8 cellular contexts compared by ENCODE assay signal in the genomic region with DNA sequence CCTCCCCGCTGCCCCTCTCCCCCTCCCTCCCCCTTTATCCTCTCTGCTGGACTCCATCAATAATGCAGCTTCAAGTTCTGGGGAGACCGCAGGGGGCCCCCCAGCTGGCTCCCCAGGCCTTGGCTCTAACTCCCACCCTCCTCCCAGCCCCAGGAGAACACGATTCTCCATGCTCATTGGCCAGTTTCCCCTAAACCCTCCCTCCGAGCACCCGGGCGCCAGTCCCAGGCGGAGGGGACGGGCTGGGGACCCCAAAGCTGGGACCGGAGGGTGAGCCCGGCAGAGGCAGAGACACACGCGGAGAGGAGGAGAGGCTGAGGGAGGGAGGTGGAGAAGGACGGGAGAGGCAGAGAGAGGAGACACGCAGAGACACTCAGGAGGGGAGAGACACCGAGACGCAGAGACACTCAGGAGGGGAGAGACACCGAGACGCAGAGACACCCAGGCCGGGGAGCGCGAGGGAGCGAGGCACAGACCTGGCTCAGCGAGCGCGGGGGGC. TPM values are rescaled to one million over a fixed set of nuclear protein-coding genes. Genes with fewer than 3 reads are reported as not detected.
DNase-seq lines count a peak whose midpoint lies in the region; ATAC-seq, FAIRE-seq and TF ChIP-seq lines count a peak whose summit lies in the region.

PPP1R1B (plus strand) TSS at position 282 of the 499 bp plus-strand sequence. CDS start 441 bp downstream, outside the sequence.

- peaks cover 25% of the 10 kb centered on the region for H3K4me1 ChIP-seq in HUES64 (ENCODE audit: insufficient read depth, low read length)
- peaks cover 43% of the 10 kb centered on the region for H3K4me1 ChIP-seq in keratinocyte (ENCODE audit: control insufficient read depth, extremely low read depth, insufficient read depth, low read length)
- peaks cover 2 to 3% of the 10 kb centered on the region in 2 donors for H3K4me1 ChIP-seq in small intestine (ENCODE audit: control insufficient read depth in 2 of 2, insufficient read depth in 1 of 2, low read depth in 1 of 2, low read length in 1 of 2)

- intact Hi-C loops in posterior vena cava (cut with DNase I) = loop anchor here in 1 of 2 donors (5.0 kb wide), 1 partner anchor 74 kb away; no protein-coding TSS in a partner anchor

- H3K36me3 ChIP-seq in HUES64 (ENCODE audit: insufficient read depth, low read length) = no peaks in the 10 kb centered on the region
- no peaks in the 10 kb centered on the region for H3K36me3 ChIP-seq in keratinocyte (ENCODE audit: control insufficient read depth in 2 of 2, extremely low read depth in 1 of 2, insufficient read depth in 2 of 2, low read length in 2 of 2)
- no peaks in the 10 kb centered on the region for H3K36me3 ChIP-seq in small intestine (ENCODE audit: control insufficient read depth in 2 of 2, insufficient read depth in 2 of 2, low read length in 2 of 2)

- peaks cover 68% of the 10 kb centered on the region for H3K27me3 ChIP-seq in HUES64 (ENCODE audit: insufficient read depth, low read length)
- peaks cover 39% of the 10 kb centered on the region for H3K27me3 ChIP-seq in keratinocyte (ENCODE audit: control insufficient read depth, extremely low read depth, insufficient read depth, low read length)
- peaks cover 0 to 12% of the 10 kb centered on the region in 2 donors for H3K27me3 ChIP-seq in small intestine (ENCODE audit: control insufficient read depth in 2 of 2, insufficient read depth in 2 of 2, low read length in 2 of 2)

- H3K4me3 ChIP-seq in HUES64 (ENCODE audit: low read length) = peak within 1 kb of the TSS; percentile 57
- H3K4me3 ChIP-seq in keratinocyte (ENCODE audit: control insufficient read depth in 2 of 3, extremely low read depth in 1 of 3, insufficient read depth in 2 of 3, low read depth in 1 of 3, low read length in 3 of 3) = peak within 1 kb of the TSS in 2 of 3 experiments; percentile 57 to 61
- H3K4me3 ChIP-seq in small intestine (ENCODE audit: low read depth in 1 of 2, low read length in 2 of 2) = peak within 1 kb of the TSS; percentile 48 to 52

- dilution Hi-C loops in keratinocyte (cut with MboI; ENCODE audit: extremely low pct_ligation_motif_present, low sequenced_read_pairs) = no loop called here

- no peaks in the 10 kb centered on the region for H3K79me2 ChIP-seq in keratinocyte (ENCODE audit: control insufficient read depth, insufficient read depth, low read length)

- FAIRE-seq in keratinocyte (lab: Jason Lieb, UNC) (no peak), small intestine (lab: Jason Lieb, UNC) (no peak)

- DNase-seq in amygdala (lab: John Stamatoyannopoulos, UW) (peak in 36 of 56 donors; percentile 10 to 64 (median 35)), keratinocyte (ENCODE audit: low read depth, low spot score) (no peak), small intestine (peak; percentile 52), SHP77 (lab: John Stamatoyannopoulos, UW) (no peak), posterior vena cava (ENCODE audit: low spot score) (no peak), AG08396 (ENCODE audit: low spot score) (no peak)

- no peak for TF ChIP-seq CTCF in keratinocyte (optimal IDR thresholded peaks at IDR 0.05 in 1 of 3, IDR thresholded peaks at IDR 0.05 in 1 of 3, conservative IDR thresholded peaks at IDR 0.05 in 1 of 3; ENCODE audit: extremely low read depth in 1 of 3, insufficient read depth in 2 of 3, low read length in 3 of 3)

- H3K9me3 ChIP-seq in HUES64 (ENCODE audit: insufficient read depth, low read depth, low read length) (no peaks in the 10 kb centered on the region), keratinocyte (ENCODE audit: control insufficient read depth, low read depth, low read length) (no peaks in the 10 kb centered on the region), small intestine (ENCODE audit: control insufficient read depth, low read depth) (no peaks in the 10 kb centered on the region)

- H3K27ac ChIP-seq in HUES64 (ENCODE audit: low read depth, low read length) (no peak within 1 kb of the TSS), keratinocyte (ENCODE audit: control insufficient read depth, insufficient read depth, low read length) (no peak within 1 kb of the TSS), small intestine (ENCODE audit: low read depth in 1 of 2, low read length in 1 of 2) (peak within 1 kb of the TSS; percentile 85 to 91)

- H3K9ac ChIP-seq in HUES64 (ENCODE audit: low read depth, low read length) (no peak within 1 kb of the TSS), keratinocyte (ENCODE audit: control insufficient read depth, extremely low read depth, insufficient read depth, low read length) (peak within 1 kb of the TSS; percentile 37)

- under 1% methylated on average over 25 of the region's 25 CpGs for WGBS in HUES64
- 2 to 3% (median 3%) methylated on average over 16 to 25 of the region's 25 CpGs for WGBS in small intestine, 3 donors

- peak within 1 kb of the TSS; percentile 81 for H2AFZ ChIP-seq in keratinocyte (ENCODE audit: control insufficient read depth, low read length)

- peaks cover 2% of the 10 kb centered on the region for H4K20me1 ChIP-seq in keratinocyte (ENCODE audit: control insufficient read depth, extremely low read depth, insufficient read depth, low read length)

- peak within 1 kb of the TSS; percentile 87 for H3K4me2 ChIP-seq in keratinocyte (ENCODE audit: control insufficient read depth, extremely low read depth, insufficient read depth, low read depth, low read length)

- no peaks in the 10 kb centered on the region for H3K9me1 ChIP-seq in keratinocyte (ENCODE audit: control insufficient read depth, extremely low read depth, insufficient read depth, low read length)

- no peak for ATAC-seq in HG02610 (IDR thresholded peaks at IDR 0.05; ENCODE audit: unreplicated experiment)

RNA-seq across cellular contexts. Expression of gene PPP1R1B, which starts in this region (rescaled TPM):
- polyA plus RNA-seq in HUES64 (2013, experiment 1 of 2) = 4.8 TPM
- 3.7 TPM for polyA plus RNA-seq in HUES64 (2013, experiment 2 of 2)
- 0.14 to 0.35 TPM (median 0.18 TPM) in 3 replicates for polyA plus RNA-seq in keratinocyte
- polyA plus RNA-seq in keratinocyte (2011; ENCODE audit: low read depth) = not detected
- 0.19 and 0.27 TPM in 2 replicates for polyA plus RNA-seq in keratinocyte (2011; cell fraction: cytosol; rRNA removed)
- polyA plus RNA-seq in keratinocyte (2011; cell fraction: nucleus; rRNA removed) = 0.11 and 0.15 TPM in 2 replicates
- polyA plus RNA-seq in keratinocyte (2012; ENCODE audit: low replicate concordance) = 0.21 TPM in 1 of 2 replicates, not detected in the other
- polyA minus RNA-seq in keratinocyte = 0.13 to 0.33 TPM (median 0.19 TPM) in 3 replicates
- polyA minus RNA-seq in keratinocyte (2011; cell fraction: cytosol; rRNA and poly(A)+ RNA removed) = not detected
- polyA minus RNA-seq in keratinocyte (2011; cell fraction: nucleus; rRNA and poly(A)+ RNA removed) = not detected in 2 replicates
- 100 to 1,000 TPM in 1 of 3 donors, 10 to 100 TPM in 2; 44.9 to 266 (median 46.7) TPM for polyA plus RNA-seq in small intestine
- 1 to 10 TPM in 1 of 2 donors, under 1 TPM in 1; 0.38 to 2.3 TPM for total RNA-seq in posterior vena cava

Comparison
In these comparisons a context has a peak if more than half of its experiments do, and no peak if none do; other contexts are left out.
1. RNA of gene PPP1R1B (polyA plus RNA-seq): 44.9 to 266 TPM in small intestine; 0.11 to 0.35 TPM in keratinocyte; every median in the first group is over 10 times any median in the second.
2. H3K27ac ChIP-seq: peak in small intestine (2 of 2); none in HUES64 (single experiment) and keratinocyte (single experiment).
3. DNase-seq: peak in amygdala (36 of 56) and small intestine (single experiment); none in keratinocyte (single experiment), SHP77 (0 of 2), posterior vena cava (single experiment) and AG08396 (single experiment).
4. Peak in every context shown above with its lines, with median percentiles within 50 percentile points of each other: H3K4me3 ChIP-seq.